8 cellular contexts compared by ENCODE assay signal in genomic region chr1:146376309-146376707, GRCh38.
DNase-seq lines count a peak whose midpoint lies in the region; ATAC-seq and TF ChIP-seq lines count a peak whose summit lies in the region.
"Not testable (repeated sequence)": the region's sequence is repeated elsewhere in the genome, so short reads cannot be mapped to it uniquely, and the experiment has no call there.

No MANE protein-coding gene starts in this region.

- H3K9me3 ChIP-seq in aorta (ENCODE audit: control insufficient read depth, low read length) = not testable (repeated sequence)

- H3K4me1 Mint-ChIP-seq in MCF 10A (ENCODE audit: insufficient read depth, unreplicated experiment) = not testable (repeated sequence)
- peaks cover 20 to 22% of the 10 kb centered on the region in 2 donors for H3K4me1 Mint-ChIP-seq in immature natural killer cell

- H3K27me3 ChIP-seq in aorta (ENCODE audit: control insufficient read depth in 1 of 2, insufficient read depth in 2 of 2, low read length in 1 of 2) = not testable (repeated sequence)

- peak; percentile 61 for ATAC-seq in GM18867 (IDR thresholded peaks at IDR 0.05; ENCODE audit: unreplicated experiment)
- peak; percentile 67 for ATAC-seq in HG03432 (IDR thresholded peaks at IDR 0.05; ENCODE audit: unreplicated experiment)
- ATAC-seq in aorta (ENCODE audit: low FRiP score) = peak; percentile 91

- H3K36me3 Mint-ChIP-seq in MCF 10A (ENCODE audit: insufficient read depth, unreplicated experiment) = peaks cover 20% of the 10 kb centered on the region
- H3K36me3 Mint-ChIP-seq in immature natural killer cell = not testable (repeated sequence)

- CTCF ChIA-PET in MCF 10A (lab: Yijun Ruan, JAX) = not testable (repeated sequence)

- TF ChIP-seq CTCF in MCF 10A (IDR thresholded peaks at IDR 0.05; ENCODE audit: unreplicated experiment) = not testable (repeated sequence)

- DNase-seq in NCI-H510A (lab: John Stamatoyannopoulos, UW) = peak; percentile 47
- peak; percentile 73 for DNase-seq in activated CD4-positive, CD25-positive, alpha-beta regulatory T cell treated with anti-CD3 and anti-CD28 coated beads, Interleukin-2, amount 50 U/mL, for 72 hours
- DNase-seq in MCF 10A (ENCODE audit: unreplicated experiment) = peak; percentile 82
- DNase-seq in immature natural killer cell = peak; percentile 84 to 89 (median 88)
- DNase-seq in skeletal muscle cell (ENCODE audit: low read depth) = peak; percentile 60
- DNase-seq in aorta = peak; percentile 92 to 93

- H3K4me3 Mint-ChIP-seq in MCF 10A (ENCODE audit: unreplicated experiment) (peak overlapping the region; percentile 77), immature natural killer cell (peak overlapping the region; percentile 89 to 92 (median 90))

- 0 to 1% methylated on average over 7 to 26 of the region's 27 CpGs for WGBS in aorta, 2 donors

- intact Hi-C loops in MCF 10A (cut with micrococcal nuclease); aorta (cut with DNase I): not testable (repeated sequence)

- H3K27ac ChIP-seq in aorta (ENCODE audit: low read depth in 1 of 2, low read length in 2 of 2) = not testable (repeated sequence)

- H3K4me1 ChIP-seq in aorta (ENCODE audit: control insufficient read depth in 1 of 2, insufficient read depth in 2 of 2, low read length in 2 of 2) = not testable (repeated sequence)

- POLR2A ChIA-PET in MCF 10A (lab: Yijun Ruan, JAX) = interaction anchor here (0.7 to 2.2 kb wide), 4 partner anchors 11 to 814 kb away, joined by 3 to 25 read pairs (median 3); no protein-coding TSS in a partner anchor

- not testable (repeated sequence) for H3K27me3 Mint-ChIP-seq in MCF 10A (ENCODE audit: insufficient read depth, unreplicated experiment)
- peaks cover 9 to 15% (median 14%) of the 10 kb centered on the region in 3 donors for H3K27me3 Mint-ChIP-seq in immature natural killer cell (ENCODE audit: low read depth in 3 of 3)

- not testable (repeated sequence) for BruUV-seq in MCF 10A (replicated peaks; lab: Mats Ljungman, UMichigan)

- H3K9me3 Mint-ChIP-seq in MCF 10A (ENCODE audit: unreplicated experiment); immature natural killer cell: not testable (repeated sequence)

- not testable (repeated sequence) for H3K36me3 ChIP-seq in aorta (ENCODE audit: control insufficient read depth in 1 of 2, insufficient read depth in 2 of 2, low read length in 1 of 2)

- H3K4me3 ChIP-seq in skeletal muscle cell (ENCODE audit: low read depth, low read length) = peak overlapping the region; percentile 31
- H3K4me3 ChIP-seq in aorta (ENCODE audit: low read length in 2 of 2) = not testable (repeated sequence)

- H3K27ac Mint-ChIP-seq in MCF 10A (ENCODE audit: low read depth, unreplicated experiment) (peak overlapping the region; percentile 99), immature natural killer cell (peak overlapping the region; percentile 90 to 99 (median 98))
